1 cellular context compared by ENCODE assay signal in genomic region chr18:10924290-10924689, GRCh38.
TF ChIP-seq lines count a peak whose summit lies in the region.

No MANE protein-coding gene starts in this region.

TF ChIP-seq in IMR-90, 13 proteins besides CTCF, POLR2A, EP300 and RAD21 (continued from another document):
- TF ChIP-seq ELK1 (IDR thresholded peaks at IDR 0.05; ENCODE audit: borderline replicate concordance, low read depth, low read length): no peak
- TF ChIP-seq MAZ (IDR thresholded peaks at IDR 0.05; ENCODE audit: borderline replicate concordance, low read depth, low read length): no peak
